In the genomic region with DNA sequence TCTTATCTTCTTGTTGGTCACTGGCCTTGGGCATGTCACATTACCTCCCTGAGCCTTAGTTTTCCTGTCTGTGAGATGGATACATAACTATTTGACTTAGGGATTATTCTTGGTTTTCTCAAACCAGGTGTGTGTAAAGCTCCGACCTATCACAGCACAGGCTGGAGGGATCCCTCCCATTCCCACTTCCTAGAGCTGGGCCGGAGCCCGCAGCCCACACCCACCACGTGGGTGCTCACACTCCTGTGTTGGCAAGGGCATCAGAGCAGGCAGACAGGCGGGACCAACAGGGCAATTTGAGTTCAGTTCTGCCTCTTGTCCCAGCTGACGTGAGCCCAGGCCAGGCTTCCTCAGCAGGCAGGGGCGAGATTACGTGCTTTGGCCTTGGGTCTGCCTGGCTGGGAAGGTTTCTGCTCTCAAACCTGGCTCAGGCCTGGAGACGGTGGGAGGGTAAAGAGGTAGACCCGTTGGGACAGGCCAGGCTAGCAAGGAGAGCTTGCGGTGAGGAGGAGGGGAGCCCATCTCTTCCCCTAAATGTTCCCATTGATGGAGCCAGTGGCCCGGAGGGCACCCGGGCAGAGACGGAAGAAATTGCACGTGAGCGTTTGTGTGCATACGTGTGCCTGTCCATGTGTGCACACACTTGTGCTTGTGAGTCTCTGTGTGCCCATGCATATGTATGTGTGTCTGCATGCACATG, we compare ENCODE assay signal across 8 cellular contexts. TPM values are rescaled to one million over a fixed set of nuclear protein-coding genes. Genes with fewer than 3 reads are reported as not detected.
DNase-seq lines count a peak whose midpoint lies in the region; ATAC-seq and TF ChIP-seq lines count a peak whose summit lies in the region.

No MANE protein-coding gene starts in this region.

- no peak overlapping the region for H2BK5ac ChIP-seq in neuronal stem cell (ENCODE audit: low read length)

- H3K4me3 ChIP-seq in choroid plexus epithelial cell (ENCODE audit: low read depth, low read length) (peak overlapping the region; percentile 62), neuronal stem cell (ENCODE audit: low read length in 2 of 2) (peak overlapping the region in 1 of 2 donors; percentile 5)

- ATAC-seq in GM18502 (IDR thresholded peaks at IDR 0.05; ENCODE audit: poor library complexity, unreplicated experiment) (peak; percentile 5), HG03460 (IDR thresholded peaks at IDR 0.05; ENCODE audit: unreplicated experiment) (peak; percentile 0), GM18520 (IDR thresholded peaks at IDR 0.05; ENCODE audit: unreplicated experiment) (no peak), GM18498 (IDR thresholded peaks at IDR 0.05; ENCODE audit: unreplicated experiment) (no peak)

- H3K79me1 ChIP-seq in neuronal stem cell (ENCODE audit: low read depth, low read length), result peaks cover 1% of the 10 kb centered on the region

- DNase-seq in choroid plexus epithelial cell (ENCODE audit: low read depth) (no peak), neuronal stem cell (ENCODE audit: low spot score) (no peak), SIG-M5 (lab: John Stamatoyannopoulos, UW) (no peak), NCI-H526 (lab: John Stamatoyannopoulos, UW) (no peak)

- peak overlapping the region; percentile 32 for H3K23ac ChIP-seq in neuronal stem cell (ENCODE audit: low read depth, low read length, poor library complexity)

- H3K9me3 ChIP-seq in neuronal stem cell (replicated peaks in 1 of 2; ENCODE audit: control insufficient read depth in 2 of 2, insufficient read depth in 1 of 2, low read depth in 1 of 2, low read length in 2 of 2), result no peaks in the 10 kb centered on the region

- peak overlapping the region; percentile 20 for H3K18ac ChIP-seq in neuronal stem cell (ENCODE audit: low read length)

- peak overlapping the region; percentile 94 for H2AFZ ChIP-seq in neuronal stem cell (ENCODE audit: low read length)

- H3K27me3 ChIP-seq in neuronal stem cell (ENCODE audit: control insufficient read depth in 3 of 3, insufficient read depth in 3 of 3, low read depth in 1 of 3, low read length in 3 of 3), result peaks cover 0 to 6% (median 0%) of the 10 kb centered on the region in 3 experiments

- H3K9ac ChIP-seq in neuronal stem cell (ENCODE audit: low read depth, low read length, poor library complexity), result peak overlapping the region; percentile 86

- peak overlapping the region; percentile 77 for H4K8ac ChIP-seq in neuronal stem cell (ENCODE audit: low read depth, low read length)

- H3K27ac ChIP-seq in neuronal stem cell (replicated peaks; ENCODE audit: low read length), result no peak overlapping the region

- peaks cover 10 to 18% of the 10 kb centered on the region in 2 donors for H3K4me1 ChIP-seq in neuronal stem cell (ENCODE audit: control insufficient read depth in 2 of 2, insufficient read depth in 1 of 2, low read depth in 1 of 2, low read length in 2 of 2)

- H2BK15ac ChIP-seq in neuronal stem cell (ENCODE audit: low read length), result no peak overlapping the region

- no peak overlapping the region for H2BK12ac ChIP-seq in neuronal stem cell (ENCODE audit: low read length)

- H2BK120ac ChIP-seq in neuronal stem cell (ENCODE audit: low read depth, low read length), result no peak overlapping the region

- no CpG with 5 or more reads among the region's 17 CpGs for WGBS in neuronal stem cell (ENCODE audit: extremely low coverage in 2 of 2, insufficient read length in 2 of 2, insufficient replicate concordance in 1 of 2), 2 donors

- no peak for TF ChIP-seq CTCF in choroid plexus epithelial cell (conservative IDR thresholded peaks at IDR 0.05; ENCODE audit: low read depth, low read length)

- no peak overlapping the region for H3K4me2 ChIP-seq in neuronal stem cell (ENCODE audit: insufficient read depth, low read length, poor library complexity, severe bottlenecking)

- H4K91ac ChIP-seq in neuronal stem cell (ENCODE audit: low read depth, low read length, poor library complexity), result no peak overlapping the region

- H3K4ac ChIP-seq in neuronal stem cell (ENCODE audit: low read length), result peak overlapping the region; percentile 31

- peak overlapping the region; percentile 41 for H2AK5ac ChIP-seq in neuronal stem cell (ENCODE audit: low read depth, low read length)

- H3K36me3 ChIP-seq in neuronal stem cell (replicated peaks in 1 of 2; ENCODE audit: control insufficient read depth in 2 of 2, insufficient read depth in 2 of 2, low read length in 2 of 2), result no peaks in the 10 kb centered on the region

- peak overlapping the region; percentile 84 for H3K14ac ChIP-seq in neuronal stem cell (ENCODE audit: low read length)

RNA-seq across cellular contexts. Expression of a gene that starts 0.7 kb away (rescaled TPM):
- polyA plus RNA-seq in neuronal stem cell (2013, experiment 1 of 2), result 0.13 TPM
- 0.08 TPM for polyA plus RNA-seq in neuronal stem cell (2013, experiment 2 of 2)

RNA-seq across cellular contexts. Expression of a gene that starts 39.7 kb away (rescaled TPM):
- 0.78 TPM for polyA plus RNA-seq in neuronal stem cell (2013, experiment 1 of 2)
- polyA plus RNA-seq in neuronal stem cell (2013, experiment 2 of 2), result 0.93 TPM

Comparison
In these comparisons a context has a peak if more than half of its experiments do, and no peak if none do; other contexts are left out.
1. ATAC-seq: peak in GM18502 (single experiment) and HG03460 (single experiment); none in GM18520 (single experiment) and GM18498 (single experiment).